1 cellular context compared by ENCODE assay signal in the genomic region with DNA sequence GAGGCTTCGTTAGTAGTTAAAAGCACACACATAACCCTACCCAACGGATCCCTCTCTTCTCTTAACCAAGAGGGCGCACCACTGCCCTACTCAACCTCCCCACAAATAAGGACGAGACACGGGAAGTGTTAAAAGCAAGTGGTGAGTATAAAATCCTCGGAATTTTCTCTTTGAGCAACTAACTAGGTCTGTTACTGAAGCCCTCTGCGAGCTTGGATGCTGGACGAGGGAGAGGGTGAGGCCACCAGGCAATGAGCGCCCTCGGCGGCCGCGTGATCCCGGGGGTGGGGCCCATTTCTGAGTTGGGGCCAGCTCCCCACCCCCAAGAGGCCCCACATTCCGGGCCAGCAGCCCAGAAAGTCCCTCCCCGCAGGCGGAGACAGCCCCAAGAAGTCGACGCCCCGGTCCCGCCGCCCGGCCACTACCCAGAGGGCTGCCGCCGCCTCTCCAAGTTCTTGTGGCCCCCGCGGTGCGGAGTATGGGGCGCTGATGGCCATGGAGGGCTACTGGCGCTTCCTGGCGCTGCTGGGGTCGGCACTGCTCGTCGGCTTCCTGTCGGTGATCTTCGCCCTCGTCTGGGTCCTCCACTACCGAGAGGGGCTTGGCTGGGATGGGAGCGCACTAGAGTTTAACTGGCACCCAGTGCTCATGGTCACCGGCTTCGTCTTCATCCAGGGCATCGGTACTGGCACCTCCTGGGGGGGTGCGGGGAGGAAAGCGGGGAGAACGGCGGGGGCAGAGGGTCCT.
TF ChIP-seq lines count a peak whose summit lies in the region.

A gene with protein sequence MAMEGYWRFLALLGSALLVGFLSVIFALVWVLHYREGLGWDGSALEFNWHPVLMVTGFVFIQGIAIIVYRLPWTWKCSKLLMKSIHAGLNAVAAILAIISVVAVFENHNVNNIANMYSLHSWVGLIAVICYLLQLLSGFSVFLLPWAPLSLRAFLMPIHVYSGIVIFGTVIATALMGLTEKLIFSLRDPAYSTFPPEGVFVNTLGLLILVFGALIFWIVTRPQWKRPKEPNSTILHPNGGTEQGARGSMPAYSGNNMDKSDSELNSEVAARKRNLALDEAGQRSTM (plus strand): TSS at position 418 of the 747 bp plus-strand sequence. CDS start 72 bp downstream, at position 490.

TF ChIP-seq in SK-N-SH, 30 proteins besides CTCF, POLR2A, EP300 and RAD21 (continued from another document):
- TF ChIP-seq, protein P1, sequence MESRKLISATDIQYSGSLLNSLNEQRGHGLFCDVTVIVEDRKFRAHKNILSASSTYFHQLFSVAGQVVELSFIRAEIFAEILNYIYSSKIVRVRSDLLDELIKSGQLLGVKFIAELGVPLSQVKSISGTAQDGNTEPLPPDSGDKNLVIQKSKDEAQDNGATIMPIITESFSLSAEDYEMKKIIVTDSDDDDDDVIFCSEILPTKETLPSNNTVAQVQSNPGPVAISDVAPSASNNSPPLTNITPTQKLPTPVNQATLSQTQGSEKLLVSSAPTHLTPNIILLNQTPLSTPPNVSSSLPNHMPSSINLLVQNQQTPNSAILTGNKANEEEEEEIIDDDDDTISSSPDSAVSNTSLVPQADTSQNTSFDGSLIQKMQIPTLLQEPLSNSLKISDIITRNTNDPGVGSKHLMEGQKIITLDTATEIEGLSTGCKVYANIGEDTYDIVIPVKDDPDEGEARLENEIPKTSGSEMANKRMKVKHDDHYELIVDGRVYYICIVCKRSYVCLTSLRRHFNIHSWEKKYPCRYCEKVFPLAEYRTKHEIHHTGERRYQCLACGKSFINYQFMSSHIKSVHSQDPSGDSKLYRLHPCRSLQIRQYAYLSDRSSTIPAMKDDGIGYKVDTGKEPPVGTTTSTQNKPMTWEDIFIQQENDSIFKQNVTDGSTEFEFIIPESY (IDR thresholded peaks at IDR 0.05; ENCODE audit: borderline replicate concordance, low read depth): no peak
- TF ChIP-seq SIN3A (IDR thresholded peaks at IDR 0.05; ENCODE audit: borderline replicate concordance, low read depth, low read length): no peak
- TF ChIP-seq TCF12 (IDR thresholded peaks at IDR 0.05): no peak
- peak; percentile 77 for TF ChIP-seq POLR2AphosphoS5 (IDR thresholded peaks at IDR 0.05; ENCODE audit: low read depth, low read length)
- TF ChIP-seq MEF2A (IDR thresholded peaks at IDR 0.05; ENCODE audit: borderline replicate concordance, low read depth): no peak
- TF ChIP-seq, protein P2, sequence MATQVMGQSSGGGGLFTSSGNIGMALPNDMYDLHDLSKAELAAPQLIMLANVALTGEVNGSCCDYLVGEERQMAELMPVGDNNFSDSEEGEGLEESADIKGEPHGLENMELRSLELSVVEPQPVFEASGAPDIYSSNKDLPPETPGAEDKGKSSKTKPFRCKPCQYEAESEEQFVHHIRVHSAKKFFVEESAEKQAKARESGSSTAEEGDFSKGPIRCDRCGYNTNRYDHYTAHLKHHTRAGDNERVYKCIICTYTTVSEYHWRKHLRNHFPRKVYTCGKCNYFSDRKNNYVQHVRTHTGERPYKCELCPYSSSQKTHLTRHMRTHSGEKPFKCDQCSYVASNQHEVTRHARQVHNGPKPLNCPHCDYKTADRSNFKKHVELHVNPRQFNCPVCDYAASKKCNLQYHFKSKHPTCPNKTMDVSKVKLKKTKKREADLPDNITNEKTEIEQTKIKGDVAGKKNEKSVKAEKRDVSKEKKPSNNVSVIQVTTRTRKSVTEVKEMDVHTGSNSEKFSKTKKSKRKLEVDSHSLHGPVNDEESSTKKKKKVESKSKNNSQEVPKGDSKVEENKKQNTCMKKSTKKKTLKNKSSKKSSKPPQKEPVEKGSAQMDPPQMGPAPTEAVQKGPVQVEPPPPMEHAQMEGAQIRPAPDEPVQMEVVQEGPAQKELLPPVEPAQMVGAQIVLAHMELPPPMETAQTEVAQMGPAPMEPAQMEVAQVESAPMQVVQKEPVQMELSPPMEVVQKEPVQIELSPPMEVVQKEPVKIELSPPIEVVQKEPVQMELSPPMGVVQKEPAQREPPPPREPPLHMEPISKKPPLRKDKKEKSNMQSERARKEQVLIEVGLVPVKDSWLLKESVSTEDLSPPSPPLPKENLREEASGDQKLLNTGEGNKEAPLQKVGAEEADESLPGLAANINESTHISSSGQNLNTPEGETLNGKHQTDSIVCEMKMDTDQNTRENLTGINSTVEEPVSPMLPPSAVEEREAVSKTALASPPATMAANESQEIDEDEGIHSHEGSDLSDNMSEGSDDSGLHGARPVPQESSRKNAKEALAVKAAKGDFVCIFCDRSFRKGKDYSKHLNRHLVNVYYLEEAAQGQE (IDR thresholded peaks at IDR 0.05; ENCODE audit: low read depth, low read length): no peak
- no peak for TF ChIP-seq FOXJ3 (CRISPR knock-in tag; IDR thresholded peaks at IDR 0.05)
- TF ChIP-seq FOXM1 (IDR thresholded peaks at IDR 0.05; ENCODE audit: low read depth): no peak
- TF ChIP-seq GABPA (IDR thresholded peaks at IDR 0.05; ENCODE audit: low read depth): no peak
- no peak for TF ChIP-seq YY1 (IDR thresholded peaks at IDR 0.05; ENCODE audit: low read depth)
- TF ChIP-seq GATA2 (CRISPR knock-in tag; IDR thresholded peaks at IDR 0.05): no peak
- TF ChIP-seq ELF1 (IDR thresholded peaks at IDR 0.05): no peak
- TF ChIP-seq NFIC (IDR thresholded peaks at IDR 0.05; ENCODE audit: borderline replicate concordance): peak; percentile 63; the same call in 1 of the 2 replicates
